Comparison of ENCODE assay signal across 9 cellular contexts in genomic region chr16:69724981-69725479, GRCh38. TPM values are rescaled to one million over a fixed set of nuclear protein-coding genes. Genes with fewer than 3 reads are reported as not detected.
DNase-seq lines count a peak whose midpoint lies in the region; ATAC-seq and TF ChIP-seq lines count a peak whose summit lies in the region.
"Had no signal": no experiment of that assay in that cellular context is flagged by ENCODE, and none has a peak within 500 bp of the region (broad histone marks: within the 10 kb centered on the region; RNA-seq: fewer than 3 reads in every experiment).

No MANE protein-coding gene starts in this region.

- POLR2A ChIA-PET in SK-N-SH (lab: Yijun Ruan, JAX), result interaction anchor here (1.2 to 3.0 kb wide), 2 partner anchors 30 kb away, joined by 3 to 12 read pairs; partner anchors contain the start of gene NOB1

- no peak for DNase-seq in SK-N-SH
- peak in 1 of 2 donors; percentile 31 for DNase-seq in foreskin fibroblast
- no peak for DNase-seq in stimulated activated effector memory CD8-positive, alpha-beta T cell treated with anti-CD3 and anti-CD28 coated beads, Interleukin-12 subunit alpha, Interleukin-12 subunit beta, amount 100 ng/mL, for 72 hours (ENCODE audit: low spot score in 2 of 2)
- DNase-seq in NCI-H187 (lab: John Stamatoyannopoulos, UW), result no peak
- DNase-seq in NCI-H82 treated with DMSO at 0.1 percent for 48 hours (lab: John Stamatoyannopoulos, UW; ENCODE audit: unreplicated experiment), result no peak
- DNase-seq in GDM1 (lab: John Stamatoyannopoulos, UW), result no peak
- DNase-seq: effector memory CD8-positive, alpha-beta T cell had no signal

- peaks cover 31% of the 10 kb centered on the region for H3K4me1 Mint-ChIP-seq in stimulated activated effector memory CD8-positive, alpha-beta T cell treated with anti-CD3 and anti-CD28 coated beads, Interleukin-12 subunit alpha, Interleukin-12 subunit beta, amount 100 ng/mL, for 72 hours

- no peaks in the 10 kb centered on the region for H3K9me2 ChIP-seq in SK-N-SH
- no peaks in the 10 kb centered on the region for H3K9me2 ChIP-seq in SU-DHL-6 (replicated peaks; ENCODE audit: insufficient read depth, low read length)

- H2AFZ ChIP-seq in SK-N-SH (ENCODE audit: low read depth) (no peak overlapping the region), SU-DHL-6 (ENCODE audit: low read depth, low read length, severe bottlenecking) (peak overlapping the region; percentile 3)

- H3K4me1 ChIP-seq in SK-N-SH (ENCODE audit: control insufficient read depth in 1 of 2, insufficient read depth in 2 of 2, low read depth in 1 of 2, low read length in 1 of 2), result peaks cover 17 to 18% of the 10 kb centered on the region in 2 experiments; a peak in 3 of 4 replicates

- peaks cover 31% of the 10 kb centered on the region for H3F3A ChIP-seq in SK-N-SH (replicated peaks; ENCODE audit: insufficient read depth)
- no peaks in the 10 kb centered on the region for H3F3A ChIP-seq in SU-DHL-6 (ENCODE audit: insufficient read depth)

- no peaks in the 10 kb centered on the region for H3K27me3 ChIP-seq in SK-N-SH (ENCODE audit: insufficient read depth)
- H3K27me3 ChIP-seq in SU-DHL-6 (ENCODE audit: low read length), result no peaks in the 10 kb centered on the region

- CTCF ChIA-PET in SK-N-SH (lab: Yijun Ruan, JAX), result interaction anchor here (1.2 to 3.6 kb wide), 3 partner anchors 15 to 29 kb away, joined by 3 to 19 read pairs (median 6); partner anchors contain the start of gene NOB1

- H3K9me3 ChIP-seq in SK-N-SH, result no peaks in the 10 kb centered on the region
- H3K9me3 ChIP-seq in SU-DHL-6 (ENCODE audit: insufficient read depth, low read length), result no peaks in the 10 kb centered on the region

- H3K4me3 Mint-ChIP-seq in stimulated activated effector memory CD8-positive, alpha-beta T cell treated with anti-CD3 and anti-CD28 coated beads, Interleukin-12 subunit alpha, Interleukin-12 subunit beta, amount 100 ng/mL, for 72 hours, result peak overlapping the region; percentile 99

- TF ChIP-seq CTCF in SK-N-SH (IDR thresholded peaks at IDR 0.05) (no peak), SU-DHL-6 (IDR thresholded peaks at IDR 0.05; ENCODE audit: insufficient read depth, low read length, poor library complexity, severe bottlenecking) (no peak), foreskin fibroblast (IDR thresholded peaks at IDR 0.05; ENCODE audit: low read depth, low read length) (no peak)

- H3K36me3 Mint-ChIP-seq in stimulated activated effector memory CD8-positive, alpha-beta T cell treated with anti-CD3 and anti-CD28 coated beads, Interleukin-12 subunit alpha, Interleukin-12 subunit beta, amount 100 ng/mL, for 72 hours, result peaks cover 12% of the 10 kb centered on the region

- peak overlapping the region; percentile 99 for H3K27ac Mint-ChIP-seq in stimulated activated effector memory CD8-positive, alpha-beta T cell treated with anti-CD3 and anti-CD28 coated beads, Interleukin-12 subunit alpha, Interleukin-12 subunit beta, amount 100 ng/mL, for 72 hours

- H3K9ac ChIP-seq in SK-N-SH, result no peak overlapping the region
- H3K9ac ChIP-seq in SU-DHL-6 (ENCODE audit: low read length), result no peak overlapping the region

- TF ChIP-seq EP300 in SK-N-SH (IDR thresholded peaks at IDR 0.05; ENCODE audit: borderline replicate concordance in 1 of 2, low read depth in 1 of 2, low read length in 1 of 2), result no peak

- ATAC-seq in SK-N-SH treated with all-trans-retinoic acid at 6 μM for 48 hours, result no peak
- no peak for ATAC-seq in stimulated activated effector memory CD8-positive, alpha-beta T cell treated with anti-CD3 and anti-CD28 coated beads, Interleukin-12 subunit alpha, Interleukin-12 subunit beta, amount 100 ng/mL, for 72 hours
- ATAC-seq: effector memory CD8-positive, alpha-beta T cell had no signal

- WGBS in SK-N-SH (ENCODE audit: low lambda C conversion rate), result 69% methylated on average over 6 of the region's 6 CpGs

- H3K27ac ChIP-seq in SK-N-SH (ENCODE audit: low read depth in 2 of 2, low read length in 1 of 2) (peak overlapping the region in 1 of 2 experiments; percentile 30; a peak in 1 of 4 replicates), SU-DHL-6 (ENCODE audit: low read depth, low read length) (no peak overlapping the region)

- no peaks in the 10 kb centered on the region for H4K20me1 ChIP-seq in SK-N-SH (ENCODE audit: insufficient read depth)
- no peaks in the 10 kb centered on the region for H4K20me1 ChIP-seq in SU-DHL-6 (ENCODE audit: low read depth, low read length)

- TF ChIP-seq RAD21 in SK-N-SH (IDR thresholded peaks at IDR 0.05; ENCODE audit: low read length), result no peak

- H3K4me3 ChIP-seq in SK-N-SH (ENCODE audit: low read depth in 2 of 2, low read length in 1 of 2) (peak overlapping the region in 1 of 2 experiments; percentile 80; a peak in 3 of 4 replicates), SU-DHL-6 (ENCODE audit: insufficient read depth, low read length, poor library complexity, severe bottlenecking) (no peak overlapping the region), foreskin fibroblast (ENCODE audit: low read depth in 1 of 2, low read length in 2 of 2) (peak overlapping the region; percentile 69 to 76)

- H3K36me3 ChIP-seq in SK-N-SH (replicated peaks in 1 of 2; ENCODE audit: control insufficient read depth in 1 of 2, insufficient read depth in 2 of 2, low read length in 1 of 2) (peaks cover 0 to 6% of the 10 kb centered on the region in 2 experiments), SU-DHL-6 (ENCODE audit: low read length) (no peaks in the 10 kb centered on the region)

- no peaks in the 10 kb centered on the region for H3K9me3 Mint-ChIP-seq in stimulated activated effector memory CD8-positive, alpha-beta T cell treated with anti-CD3 and anti-CD28 coated beads, Interleukin-12 subunit alpha, Interleukin-12 subunit beta, amount 100 ng/mL, for 72 hours
- H3K9me3 Mint-ChIP-seq: effector memory CD8-positive, alpha-beta T cell had no signal

- peaks cover 69% of the 10 kb centered on the region for H3K79me2 ChIP-seq in SK-N-SH (ENCODE audit: insufficient read depth)
- H3K79me2 ChIP-seq in SU-DHL-6 (ENCODE audit: insufficient read depth, low read length), result no peaks in the 10 kb centered on the region

- H3K4me2 ChIP-seq in SK-N-SH (peak overlapping the region; percentile 97), SU-DHL-6 (ENCODE audit: low read depth, low read length, poor library complexity, severe bottlenecking) (no peak overlapping the region)

TF ChIP-seq in SK-N-SH, 30 proteins besides CTCF, POLR2A, EP300 and RAD21 (continues in another document):
- no peak for TF ChIP-seq PBX3 (IDR thresholded peaks at IDR 0.05)
- TF ChIP-seq FOXM1 (IDR thresholded peaks at IDR 0.05; ENCODE audit: low read depth), result no peak
- TF ChIP-seq SMC3 (IDR thresholded peaks at IDR 0.05; ENCODE audit: low read depth, low read length), result no peak
- TF ChIP-seq TCF12 (IDR thresholded peaks at IDR 0.05), result no peak
- TF ChIP-seq, protein P1, sequence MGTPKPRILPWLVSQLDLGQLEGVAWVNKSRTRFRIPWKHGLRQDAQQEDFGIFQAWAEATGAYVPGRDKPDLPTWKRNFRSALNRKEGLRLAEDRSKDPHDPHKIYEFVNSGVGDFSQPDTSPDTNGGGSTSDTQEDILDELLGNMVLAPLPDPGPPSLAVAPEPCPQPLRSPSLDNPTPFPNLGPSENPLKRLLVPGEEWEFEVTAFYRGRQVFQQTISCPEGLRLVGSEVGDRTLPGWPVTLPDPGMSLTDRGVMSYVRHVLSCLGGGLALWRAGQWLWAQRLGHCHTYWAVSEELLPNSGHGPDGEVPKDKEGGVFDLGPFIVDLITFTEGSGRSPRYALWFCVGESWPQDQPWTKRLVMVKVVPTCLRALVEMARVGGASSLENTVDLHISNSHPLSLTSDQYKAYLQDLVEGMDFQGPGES (IDR thresholded peaks at IDR 0.05; ENCODE audit: low read depth, low read length), result no peak

TF ChIP-seq in SK-N-SH treated with all-trans-retinoic acid at 6 μM for 48 hours, 23 proteins besides CTCF, POLR2A, EP300 and RAD21 (continues in another document):
- TF ChIP-seq CSDC2 (CRISPR knock-in tag; IDR thresholded peaks at IDR 0.05) (no peak), ZC3H10 (CRISPR knock-in tag; IDR thresholded peaks at IDR 0.05) (no peak), ARNTL (CRISPR knock-in tag; IDR thresholded peaks at IDR 0.05; ENCODE audit: borderline replicate concordance, low read depth) (no peak), SNAI2 (CRISPR knock-in tag; IDR thresholded peaks at IDR 0.05) (no peak), GLIS3 (CRISPR knock-in tag; IDR thresholded peaks at IDR 0.05) (no peak), TSHZ2 (CRISPR knock-in tag; IDR thresholded peaks at IDR 0.05) (no peak), RARB (CRISPR knock-in tag; IDR thresholded peaks at IDR 0.05) (no peak), ZNF565 (CRISPR knock-in tag; conservative IDR thresholded peaks at IDR 0.05; ENCODE audit: low read depth) (no peak)

RNA-seq across cellular contexts. Expression of gene NQO1, which starts 1.3 kb away (rescaled TPM):
- 152 and 162 TPM in 2 replicates for polyA plus RNA-seq in SK-N-SH (2012; rRNA removed)
- 124 and 156 TPM in 2 replicates for polyA plus RNA-seq in SK-N-SH (2012; cell fraction: cytosol; rRNA removed)
- polyA plus RNA-seq in SK-N-SH (2012; cell fraction: nucleus; rRNA removed), result 65.3 and 89.9 TPM in 2 replicates

RNA-seq across cellular contexts. Expression of gene NOB1, which starts 29.7 kb away (rescaled TPM):
- 79.5 and 86.3 TPM in 2 replicates for polyA plus RNA-seq in SK-N-SH (2012; rRNA removed)
- 64.8 and 74.8 TPM in 2 replicates for polyA plus RNA-seq in SK-N-SH (2012; cell fraction: cytosol; rRNA removed)
- 48.5 and 55.5 TPM in 2 replicates for polyA plus RNA-seq in SK-N-SH (2012; cell fraction: nucleus; rRNA removed)

RNA-seq across cellular contexts. Expression of gene WWP2, which starts 37.1 kb away (rescaled TPM):
- polyA plus RNA-seq in SK-N-SH (2012; rRNA removed), result 9.2 and 13.3 TPM in 2 replicates
- polyA plus RNA-seq in SK-N-SH (2012; cell fraction: cytosol; rRNA removed), result 7.6 and 9.0 TPM in 2 replicates
- 24.1 and 30.3 TPM in 2 replicates for polyA plus RNA-seq in SK-N-SH (2012; cell fraction: nucleus; rRNA removed)
